8 cellular contexts compared by ENCODE assay signal in genomic region chr12:2811791-2812190, GRCh38. TPM values are rescaled to one million over a fixed set of nuclear protein-coding genes. Genes with fewer than 3 reads are reported as not detected.
DNase-seq lines count a peak whose midpoint lies in the region; ATAC-seq and TF ChIP-seq lines count a peak whose summit lies in the region.

No MANE protein-coding gene starts in this region.

- H3K9me3 ChIP-seq in BLaER1 = no peaks in the 10 kb centered on the region

- peak overlapping the region; percentile 99 for H3K27ac Mint-ChIP-seq in dendritic cell treated with granulocyte-macrophage colony-stimulating factor and Interleukin-4, amounts not matched to agents 40 ng/mL and 50 ng/mL, for 4 days
- H3K27ac Mint-ChIP-seq in nephron = peak overlapping the region; percentile 84 to 100 (median 98)

- no peaks in the 10 kb centered on the region for H3K27me3 ChIP-seq in BLaER1

- no peaks in the 10 kb centered on the region for H3K27me3 Mint-ChIP-seq in dendritic cell treated with granulocyte-macrophage colony-stimulating factor and Interleukin-4, amounts not matched to agents 40 ng/mL and 50 ng/mL, for 4 days
- H3K27me3 Mint-ChIP-seq in nephron (ENCODE audit: low read depth) = no peaks in the 10 kb centered on the region

- intact Hi-C loops in dendritic cell treated with granulocyte-macrophage colony-stimulating factor and Interleukin-4, amounts not matched to agents 40 ng/mL and 50 ng/mL, for 4 days (cut with micrococcal nuclease) = loop anchor here (2.0 kb wide), 1 partner anchor 67 kb away; no protein-coding TSS in a partner anchor
- intact Hi-C loops in posterior vena cava (cut with DNase I) = no loop called here

- no peak overlapping the region for H3K9ac ChIP-seq in BLaER1

- H3K4me3 ChIP-seq in BLaER1 (peak overlapping the region; percentile 78), LNCaP clone FGC (ENCODE audit: low read depth, low read length) (peak overlapping the region; percentile 86)

- H3K36me3 ChIP-seq in BLaER1 = peaks cover 23% of the 10 kb centered on the region

- peak overlapping the region; percentile 9 for H3K4me3 Mint-ChIP-seq in dendritic cell treated with granulocyte-macrophage colony-stimulating factor and Interleukin-4, amounts not matched to agents 40 ng/mL and 50 ng/mL, for 4 days
- H3K4me3 Mint-ChIP-seq in nephron = peak overlapping the region; percentile 98 to 99 (median 99)

- H4K20me1 ChIP-seq in BLaER1 = peaks cover 9% of the 10 kb centered on the region; the same call in 1 of the 2 replicates

- H3K36me3 Mint-ChIP-seq in dendritic cell treated with granulocyte-macrophage colony-stimulating factor and Interleukin-4, amounts not matched to agents 40 ng/mL and 50 ng/mL, for 4 days (ENCODE audit: low read depth) = peaks cover 45% of the 10 kb centered on the region
- peaks cover 9% of the 10 kb centered on the region for H3K36me3 Mint-ChIP-seq in nephron (ENCODE audit: low read depth)

- no peaks in the 10 kb centered on the region for H3K9me3 Mint-ChIP-seq in dendritic cell treated with granulocyte-macrophage colony-stimulating factor and Interleukin-4, amounts not matched to agents 40 ng/mL and 50 ng/mL, for 4 days
- H3K9me3 Mint-ChIP-seq in nephron = no peaks in the 10 kb centered on the region

- H3K4me1 ChIP-seq in BLaER1 = peaks cover 18% of the 10 kb centered on the region

- no peak for DNase-seq in LNCaP clone FGC (ENCODE audit: low read depth)
- no peak for DNase-seq in NCI-H2081 treated with DMSO at 0.1 percent for 48 hours (lab: John Stamatoyannopoulos, UW)
- no peak for DNase-seq in posterior vena cava (ENCODE audit: low spot score)
- DNase-seq in iPS-NIHi11 (ENCODE audit: low spot score) = no peak

- TF ChIP-seq CTCF in LNCaP clone FGC (IDR thresholded peaks at IDR 0.05; ENCODE audit: control insufficient read depth, extremely low read depth, insufficient read depth) (no peak), nephron (IDR thresholded peaks at IDR 0.05; ENCODE audit: unreplicated experiment in 3 of 3) (no peak)

- ATAC-seq in GM18907 (IDR thresholded peaks at IDR 0.05; ENCODE audit: unreplicated experiment) = no peak

- no peak overlapping the region for H3K27ac ChIP-seq in BLaER1

- H3K4me2 ChIP-seq in BLaER1 = peak overlapping the region; percentile 73

- H3K4me1 Mint-ChIP-seq in dendritic cell treated with granulocyte-macrophage colony-stimulating factor and Interleukin-4, amounts not matched to agents 40 ng/mL and 50 ng/mL, for 4 days (ENCODE audit: low read depth) = peaks cover 17% of the 10 kb centered on the region
- H3K4me1 Mint-ChIP-seq in nephron = peaks cover 15% of the 10 kb centered on the region

RNA-seq across cellular contexts. Expression of gene ITFG2, which starts 0.7 kb away (rescaled TPM):
- 10 to 100 TPM; 16.7 to 28.3 TPM for total RNA-seq in posterior vena cava

RNA-seq across cellular contexts. Expression of gene FKBP4, which starts 17.0 kb away (rescaled TPM):
- total RNA-seq in posterior vena cava = 10 to 100 TPM; 35.7 to 43.1 TPM

RNA-seq across cellular contexts. Expression of gene NRIP2, which starts 23.0 kb away (rescaled TPM):
- 1 to 10 TPM; 3.6 to 3.7 TPM for total RNA-seq in posterior vena cava

RNA-seq across cellular contexts. Expression of gene TEX52, which starts 45.0 kb away (rescaled TPM):
- not detected for total RNA-seq in posterior vena cava
